Comparison of ENCODE assay signal across 17 cellular contexts in genomic region chr1:154429118-154429517, GRCh38. TPM values are rescaled to one million over a fixed set of nuclear protein-coding genes. Genes with fewer than 3 reads are reported as not detected.
DNase-seq lines count a peak whose midpoint lies in the region; TF ChIP-seq lines count a peak whose summit lies in the region.
"Had no signal": no experiment of that assay in that cellular context is flagged by ENCODE, and none has a peak within 500 bp of the region (broad histone marks: within the 10 kb centered on the region; RNA-seq: fewer than 3 reads in every experiment).

No MANE protein-coding gene starts in this region.

- peak overlapping the region; percentile 26 for H3K27ac Mint-ChIP-seq in activated T-cell treated with anti-CD3 and anti-CD28 coated beads, Interleukin-2, amount 50 U/mL, for 24 hours
- H3K27ac Mint-ChIP-seq: activated naive CD8-positive, alpha-beta T cell treated with anti-CD3 and anti-CD28 coated beads, Interleukin-2, amount 10 ng/mL, durations not matched to agents 7 days and 5 days had no signal

- H3K4me1 Mint-ChIP-seq in activated T-cell treated with anti-CD3 and anti-CD28 coated beads, Interleukin-2, amount 50 U/mL, for 24 hours (ENCODE audit: low read depth), result peaks cover 72% of the 10 kb centered on the region

- no peak overlapping the region for H3K4me3 Mint-ChIP-seq in activated T-cell treated with anti-CD3 and anti-CD28 coated beads, Interleukin-2, amount 50 U/mL, for 24 hours
- H3K4me3 Mint-ChIP-seq: activated naive CD8-positive, alpha-beta T cell treated with anti-CD3 and anti-CD28 coated beads, Interleukin-2, amount 10 ng/mL, durations not matched to agents 7 days and 5 days; CD8-positive, alpha-beta memory T cell had no signal

- H3K27me3 ChIP-seq in esophagus muscularis mucosa (no peaks in the 10 kb centered on the region), muscle layer of duodenum (ENCODE audit: low read depth, low read length) (no peaks in the 10 kb centered on the region), testis (no peaks in the 10 kb centered on the region)
- H3K27me3 ChIP-seq: cardiac muscle cell, tibial artery had no signal

- no peak overlapping the region for H3K4me3 ChIP-seq in esophagus muscularis mucosa
- H3K4me3 ChIP-seq in muscle layer of duodenum (ENCODE audit: low read depth in 1 of 2, low read length in 2 of 2), result no peak overlapping the region
- no peak overlapping the region for H3K4me3 ChIP-seq in testis
- H3K4me3 ChIP-seq: cardiac muscle cell, GM23248, tibial artery had no signal

- intact Hi-C loops in esophagus muscularis mucosa (cut with DNase I) (no loop called here), testis (cut with DNase I; ENCODE audit: low total_unique reads) (no loop called here)

- H3K4me1 ChIP-seq in esophagus muscularis mucosa (peaks cover 79 to 100% (median 99%) of the 10 kb centered on the region in 4 donors), muscle layer of duodenum (ENCODE audit: control insufficient read depth in 1 of 2, insufficient read depth in 2 of 2, low read length in 2 of 2) (peaks cover 49 to 51% of the 10 kb centered on the region in 2 donors), testis (peaks cover 27% of the 10 kb centered on the region)

- peaks cover 4 to 8% (median 6%) of the 10 kb centered on the region in 4 donors for H3K36me3 ChIP-seq in esophagus muscularis mucosa
- H3K36me3 ChIP-seq in muscle layer of duodenum (ENCODE audit: control insufficient read depth in 1 of 2, insufficient read depth in 2 of 2, low read length in 2 of 2), result peaks cover 5 to 12% of the 10 kb centered on the region in 2 donors
- H3K36me3 ChIP-seq in testis (ENCODE audit: low read depth, missing control alignments), result no peaks in the 10 kb centered on the region
- H3K36me3 ChIP-seq: cardiac muscle cell had no signal

- 49% methylated on average over 4 of the region's 15 CpGs for WGBS in esophagus muscularis mucosa
- WGBS in testis, 2 donors, result 90 to 91% methylated on average over 6 to 15 of the region's 15 CpGs

- TF ChIP-seq POLR2A in esophagus muscularis mucosa (IDR thresholded peaks at IDR 0.05; ENCODE audit: low read depth) (no peak), testis (IDR thresholded peaks at IDR 0.05) (no peak)

- no peaks in the 10 kb centered on the region for H3K9me3 ChIP-seq in esophagus muscularis mucosa
- H3K9me3 ChIP-seq in muscle layer of duodenum (ENCODE audit: control insufficient read depth in 1 of 2, low read length in 2 of 2), result no peaks in the 10 kb centered on the region
- H3K9me3 ChIP-seq in testis, result no peaks in the 10 kb centered on the region
- H3K9me3 ChIP-seq: tibial artery had no signal

- TF ChIP-seq CTCF in esophagus muscularis mucosa (IDR thresholded peaks at IDR 0.05), result no peak
- no peak for TF ChIP-seq CTCF in testis (IDR thresholded peaks at IDR 0.05)

- H3K36me3 Mint-ChIP-seq in activated T-cell treated with anti-CD3 and anti-CD28 coated beads, Interleukin-2, amount 50 U/mL, for 24 hours (ENCODE audit: low read depth), result peaks cover 25% of the 10 kb centered on the region
- H3K36me3 Mint-ChIP-seq: activated naive CD8-positive, alpha-beta T cell treated with anti-CD3 and anti-CD28 coated beads, Interleukin-2, amount 10 ng/mL, durations not matched to agents 7 days and 5 days had no signal

- no peaks in the 10 kb centered on the region for H3K27me3 Mint-ChIP-seq in activated T-cell treated with anti-CD3 and anti-CD28 coated beads, Interleukin-2, amount 50 U/mL, for 24 hours
- H3K27me3 Mint-ChIP-seq: activated naive CD8-positive, alpha-beta T cell treated with anti-CD3 and anti-CD28 coated beads, Interleukin-2, amount 10 ng/mL, durations not matched to agents 7 days and 5 days; CD8-positive, alpha-beta memory T cell had no signal

- TF ChIP-seq EP300 in esophagus muscularis mucosa (IDR thresholded peaks at IDR 0.05), result no peak

- H3K27ac ChIP-seq in esophagus muscularis mucosa (replicated peaks in 1 of 4) (peak overlapping the region; percentile 77 to 91 (median 88)), muscle layer of duodenum (ENCODE audit: low read length) (peak overlapping the region; percentile 34), testis (no peak overlapping the region)
- H3K27ac ChIP-seq: 22Rv1, GM23248 had no signal

- DNase-seq in activated T-cell treated with anti-CD3 and anti-CD28 coated beads, Interleukin-2, amount 50 U/mL, for 24 hours, result no peak
- DNase-seq in activated T-cell treated with anti-CD3 and anti-CD28 coated beads, Interleukin-2, amount 50 U/mL, for 48 hours, result no peak
- DNase-seq in esophagus muscularis mucosa (ENCODE audit: extremely low spot score) (no peak), testis (peak; percentile 75), HUDEP-2 (lab: John Stamatoyannopoulos, UW; ENCODE audit: unreplicated experiment in 76 of 76) (no peak), GM19238 (ENCODE audit: insufficient read length, low spot score) (no peak), EL (no peak)
- DNase-seq: activated CD4-positive, alpha-beta T cell treated with anti-CD3 and anti-CD28 coated beads, Interleukin-2, amount 50 U/mL, for 1 hour; activated naive CD8-positive, alpha-beta T cell treated with anti-CD3 and anti-CD28 coated beads, Interleukin-2, amount 10 ng/mL, durations not matched to agents 7 days and 5 days; CD8-positive, alpha-beta memory T cell; glutamatergic neuron; GM23248; tibial artery had no signal

- no peaks in the 10 kb centered on the region for H3K9me3 Mint-ChIP-seq in activated T-cell treated with anti-CD3 and anti-CD28 coated beads, Interleukin-2, amount 50 U/mL, for 24 hours
- H3K9me3 Mint-ChIP-seq: activated naive CD8-positive, alpha-beta T cell treated with anti-CD3 and anti-CD28 coated beads, Interleukin-2, amount 10 ng/mL, durations not matched to agents 7 days and 5 days; CD8-positive, alpha-beta memory T cell had no signal

RNA-seq across cellular contexts. Expression of gene IL6R, which starts 24.0 kb away (rescaled TPM):
- total RNA-seq in esophagus muscularis mucosa (10 to 100 TPM; 44.4 to 61.1 (median 54.9) TPM), testis (10 to 100 TPM; 25.0 to 29.7 TPM)
- polyA plus RNA-seq in testis (ENCODE audit: insufficient read depth, low read depth, low replicate concordance), result 8.5 TPM
- total RNA-seq: OCI-LY7 had no signal

Comparison
In these comparisons a context has a peak if more than half of its experiments do, and no peak if none do; other contexts are left out.
1. H3K27ac ChIP-seq: peak in esophagus muscularis mucosa (4 of 4) and muscle layer of duodenum (single experiment); none in testis (0 of 2).